2 cellular contexts compared by ENCODE assay signal in genomic region chr11:78766997-78767396, GRCh38.
TF ChIP-seq lines count a peak whose summit lies in the region.

No MANE protein-coding gene starts in this region.

TF ChIP-seq in IMR-90, 13 proteins besides CTCF, POLR2A, EP300 and RAD21 (continued from another document):
- TF ChIP-seq USF2 (IDR thresholded peaks at IDR 0.05; ENCODE audit: low read depth, low read length) = no peak
- TF ChIP-seq RFX5 (IDR thresholded peaks at IDR 0.05; ENCODE audit: low read depth, low read length) = no peak
- no peak for TF ChIP-seq ELK1 (IDR thresholded peaks at IDR 0.05; ENCODE audit: borderline replicate concordance, low read depth, low read length)
TF ChIP-seq in IMR-90: peak in this region for 0.

TF ChIP-seq in neural cell, 6 proteins besides CTCF, POLR2A, EP300 and RAD21 (continued from another document):
- TF ChIP-seq REST (IDR thresholded peaks at IDR 0.05; ENCODE audit: borderline replicate concordance) = peak; percentile 40
- TF ChIP-seq MXI1 (conservative IDR thresholded peaks at IDR 0.05; ENCODE audit: poor library complexity, severe bottlenecking) = no peak
- no peak for TF ChIP-seq POLR2AphosphoS5 (IDR thresholded peaks at IDR 0.05)
- no peak for TF ChIP-seq EZH2 (IDR thresholded peaks at IDR 0.05; ENCODE audit: borderline replicate concordance, insufficient read depth, low read length, poor library complexity, severe bottlenecking)
